ENCODE assay signal across 8 cellular contexts in the genomic region with DNA sequence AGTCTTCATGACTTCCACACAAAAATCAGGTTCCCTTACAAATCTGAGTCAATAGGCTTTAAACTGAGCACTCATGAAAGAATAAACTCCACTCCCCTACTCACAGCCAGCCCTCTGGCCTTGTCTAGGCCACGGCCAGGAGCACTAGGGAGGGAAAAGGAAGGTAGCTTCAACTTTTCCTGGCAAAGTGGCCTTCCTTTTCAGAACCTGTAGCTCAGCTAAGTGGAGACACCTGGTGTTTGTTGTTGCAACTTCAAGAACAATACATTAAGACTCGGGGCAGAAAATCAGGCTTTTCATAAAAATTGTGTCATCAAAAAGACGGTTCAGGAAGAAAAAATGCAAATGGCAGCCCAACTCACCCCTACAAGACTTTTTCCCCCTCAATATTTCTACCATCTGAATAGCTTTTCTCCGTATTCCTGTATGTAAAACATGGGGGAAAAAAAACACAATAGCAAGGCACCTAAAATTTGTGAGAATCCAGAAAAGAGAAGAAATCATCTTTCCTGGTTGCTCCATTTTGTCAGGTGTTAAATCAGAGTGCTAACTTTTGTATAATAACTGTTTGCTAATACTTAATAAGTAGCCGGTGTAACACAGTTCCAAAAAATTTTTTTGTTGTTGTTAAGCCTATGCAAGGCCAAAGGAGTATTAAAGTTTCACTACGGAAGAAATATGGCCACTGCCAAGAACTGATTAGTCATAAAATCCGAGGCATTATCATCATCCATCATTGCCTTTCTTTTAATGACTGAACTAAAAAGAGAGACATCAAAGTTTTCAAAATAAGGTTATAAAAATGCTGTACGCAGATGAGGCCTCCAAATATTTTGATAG.
DNase-seq lines count a peak whose midpoint lies in the region; ATAC-seq and TF ChIP-seq lines count a peak whose summit lies in the region.

No MANE protein-coding gene starts in this region.

- intact Hi-C loops in tibial artery (cut with DNase I; ENCODE audit: low total_unique reads), result no loop called here

- no peaks in the 10 kb centered on the region for H3K36me3 ChIP-seq in tibial artery

- H3K4me3 ChIP-seq in tibial artery, result no peak overlapping the region

- no peak overlapping the region for H3K4me3 Mint-ChIP-seq in activated naive CD4-positive, alpha-beta T cell treated with anti-CD3 and anti-CD28 coated beads, Interleukin-2, amount 10 ng/mL, durations not matched to agents 7 days and 5 days

- CTCF ChIA-PET in activated naive CD4-positive, alpha-beta T cell treated with anti-CD3 and anti-CD28 coated beads, Interleukin-2, amount 10 ng/mL, durations not matched to agents 7 days and 5 days (lab: Charles Lee), result interaction anchor here (0.6 to 5.1 kb wide), 10 partner anchors 9 to 694 kb away, joined by 3 to 62 read pairs (median 4); no protein-coding TSS in a partner anchor

- H3K27ac Mint-ChIP-seq in activated naive CD4-positive, alpha-beta T cell treated with anti-CD3 and anti-CD28 coated beads, Interleukin-2, amount 10 ng/mL, durations not matched to agents 7 days and 5 days, result no peak overlapping the region

- peak; percentile 49 for ATAC-seq in HG03469 (IDR thresholded peaks at IDR 0.05; ENCODE audit: unreplicated experiment)

- peak; percentile 27 for DNase-seq in activated naive CD4-positive, alpha-beta T cell treated with anti-CD3 and anti-CD28 coated beads, Interleukin-2, amount 10 ng/mL, durations not matched to agents 7 days and 5 days
- DNase-seq in activated naive CD4-positive, alpha-beta T cell treated with Interleukin-2 at 50 U/mL for 16 hours, result no peak
- DNase-seq in iPS-NIHi11 (ENCODE audit: low spot score) (peak; percentile 30), tibial artery (no peak), COLO668 (lab: John Stamatoyannopoulos, UW; ENCODE audit: unreplicated experiment) (no peak)
- no peak for DNase-seq in activated naive CD4-positive, alpha-beta T cell treated with anti-CD3 and anti-CD28 coated beads, Interleukin-2, amount 50 U/mL, for 16 hours

- no peaks in the 10 kb centered on the region for H3K9me3 Mint-ChIP-seq in activated naive CD4-positive, alpha-beta T cell treated with anti-CD3 and anti-CD28 coated beads, Interleukin-2, amount 10 ng/mL, durations not matched to agents 7 days and 5 days

- H3K27me3 ChIP-seq in tibial artery, result no peaks in the 10 kb centered on the region

- peaks cover 0 to 59% (median 28%) of the 10 kb centered on the region in 4 donors for H3K4me1 ChIP-seq in tibial artery

- peak overlapping the region; percentile 97 for H3K27ac ChIP-seq in VCaP
- H3K27ac ChIP-seq in tibial artery, result peak overlapping the region; percentile 45 to 74

- no peaks in the 10 kb centered on the region for H3K36me3 Mint-ChIP-seq in activated naive CD4-positive, alpha-beta T cell treated with anti-CD3 and anti-CD28 coated beads, Interleukin-2, amount 10 ng/mL, durations not matched to agents 7 days and 5 days

- H3K4me1 Mint-ChIP-seq in activated naive CD4-positive, alpha-beta T cell treated with anti-CD3 and anti-CD28 coated beads, Interleukin-2, amount 10 ng/mL, durations not matched to agents 7 days and 5 days, result peaks cover 10% of the 10 kb centered on the region

- H3K27me3 Mint-ChIP-seq in activated naive CD4-positive, alpha-beta T cell treated with anti-CD3 and anti-CD28 coated beads, Interleukin-2, amount 10 ng/mL, durations not matched to agents 7 days and 5 days, result no peaks in the 10 kb centered on the region

- TF ChIP-seq CTCF in VCaP (conservative IDR thresholded peaks at IDR 0.05) (peak; percentile 69), tibial artery (IDR thresholded peaks at IDR 0.05) (peak in 1 of 2 experiments; percentile 13)

- H3K9me3 ChIP-seq in tibial artery, result no peaks in the 10 kb centered on the region

Comparison
In these comparisons a context has a peak if more than half of its experiments do, and no peak if none do; other contexts are left out.
1. DNase-seq: peak in activated naive CD4-positive, alpha-beta T cell treated with anti-CD3 and anti-CD28 coated beads, Interleukin-2, amount 10 ng/mL, durations not matched to agents 7 days and 5 days (single experiment) and iPS-NIHi11 (single experiment); none in activated naive CD4-positive, alpha-beta T cell treated with Interleukin-2 at 50 U/mL for 16 hours (single experiment), tibial artery (0 of 2), COLO668 (single experiment) and activated naive CD4-positive, alpha-beta T cell treated with anti-CD3 and anti-CD28 coated beads, Interleukin-2, amount 50 U/mL, for 16 hours (single experiment).